In genomic region chr12:39541471-39541870, GRCh38 we compare ENCODE assay signal across 30 cellular contexts.
"Had no signal": no experiment of that assay in that cellular context is flagged by ENCODE, and none has a peak within 500 bp of the region (broad histone marks: within the 10 kb centered on the region; RNA-seq: fewer than 3 reads in every experiment).

No MANE protein-coding gene starts in this region.

- DNase-seq: activated CD4-positive, alpha-beta memory T cell treated with anti-CD3 and anti-CD28 coated beads for 36 hours; activated CD4-positive, alpha-beta T cell treated with anti-CD3 and anti-CD28 coated beads for 36 hours; activated CD4-positive, alpha-beta T cell treated with anti-CD3 and anti-CD28 coated beads, Interleukin-2, amount 10 ng/mL, durations not matched to agents 24 days and 14 days; activated CD4-positive, CD25-positive, alpha-beta regulatory T cell; activated CD4-positive, CD25-positive, alpha-beta regulatory T cell treated with anti-CD3 and anti-CD28 coated beads, Interleukin-2, amount 50 U/mL, for 72 hours; activated CD8-positive, alpha-beta memory T cell treated with anti-CD3 and anti-CD28 coated beads, Interleukin-2, amount 10 ng/mL, durations not matched to agents 7 days and 5 days; activated CD8-positive, alpha-beta memory T cell treated with anti-CD3 and anti-CD28 coated beads, Interleukin-2, amount 50 U/mL, for 4 hours; activated CD8-positive, alpha-beta T cell treated with anti-CD3 and anti-CD28 coated beads, Interleukin-2, amount 10 ng/mL, durations not matched to agents 7 days and 5 days; activated effector memory CD4-positive, alpha-beta T cell treated with anti-CD3 and anti-CD28 coated beads, Interleukin-2, amount 50 U/mL, for 16 hours; activated naive CD4-positive, alpha-beta T cell treated with anti-CD3 and anti-CD28 coated beads for 36 hours; activated naive CD8-positive, alpha-beta T cell treated with anti-CD3 and anti-CD28 coated beads for 36 hours; activated naive CD8-positive, alpha-beta T cell treated with anti-CD3 and anti-CD28 coated beads, Interleukin-2, amount 50 U/mL, for 24 hours; activated T-cell treated with anti-CD3 and anti-CD28 coated beads, Interleukin-2, amount 50 U/mL, for 1 hour; activated T-cell treated with anti-CD3 and anti-CD28 coated beads, Interleukin-2, amount 50 U/mL, for 48 hours; adrenal gland; amygdala; aorta; body of pancreas; cortex of kidney; dermis blood vessel endothelial cell; effector CD4-positive, alpha-beta T cell; effector memory CD8-positive, alpha-beta T cell; erythroblast; foreskin keratinocyte; heart right ventricle; T-helper 2 cell had no signal

- ATAC-seq: activated CD4-positive, alpha-beta T cell treated with anti-CD3 and anti-CD28 coated beads for 36 hours; activated CD8-positive, alpha-beta memory T cell treated with anti-CD3 and anti-CD28 coated beads, Interleukin-2, amount 10 ng/mL, durations not matched to agents 7 days and 5 days; activated CD8-positive, alpha-beta T cell treated with anti-CD3 and anti-CD28 coated beads, Interleukin-2, amount 10 ng/mL, durations not matched to agents 7 days and 5 days; activated naive CD8-positive, alpha-beta T cell treated with anti-CD3 and anti-CD28 coated beads, Interleukin-2, amount 50 U/mL, for 24 hours; body of pancreas; effector memory CD8-positive, alpha-beta T cell; foreskin keratinocyte; gastroesophageal sphincter; heart right ventricle had no signal

- H3K4me1 ChIP-seq: adrenal gland, body of pancreas, breast epithelium, esophagus muscularis mucosa, gastroesophageal sphincter, heart right ventricle had no signal

- H3K9me3 ChIP-seq: adrenal gland, body of pancreas, breast epithelium, esophagus muscularis mucosa, gastroesophageal sphincter, heart right ventricle had no signal

- H3K36me3 ChIP-seq: adrenal gland, breast epithelium, cardiac muscle cell, esophagus muscularis mucosa, gastroesophageal sphincter, heart right ventricle had no signal

- H3K27ac ChIP-seq: adrenal gland, body of pancreas, breast epithelium, cardiac muscle cell, esophagus muscularis mucosa, foreskin keratinocyte, gastroesophageal sphincter, heart right ventricle had no signal

- H3K4me3 ChIP-seq: adrenal gland, body of pancreas, breast epithelium, cardiac muscle cell, esophagus muscularis mucosa, gastroesophageal sphincter, heart right ventricle had no signal

- H3K27me3 ChIP-seq: adrenal gland, body of pancreas, breast epithelium, cardiac muscle cell, esophagus muscularis mucosa, foreskin keratinocyte, gastroesophageal sphincter, heart right ventricle had no signal
